Comparison of ENCODE assay signal across 8 cellular contexts in genomic region chr9:100601216-100601615, GRCh38. TPM values are rescaled to one million over a fixed set of nuclear protein-coding genes. Genes with fewer than 3 reads are reported as not detected.
DNase-seq lines count a peak whose midpoint lies in the region; ATAC-seq and TF ChIP-seq lines count a peak whose summit lies in the region.

No MANE protein-coding gene starts in this region.

- H3K9me3 ChIP-seq in AG04450 (ENCODE audit: control insufficient read depth, insufficient read depth, low read length) (no peaks in the 10 kb centered on the region), SJSA1 (replicated peaks) (no peaks in the 10 kb centered on the region)

- no peaks in the 10 kb centered on the region for H3K36me3 ChIP-seq in SJSA1

- peaks cover 5% of the 10 kb centered on the region for H3K4me1 ChIP-seq in SJSA1 (replicated peaks)

- H3K27ac ChIP-seq in AG04450 (ENCODE audit: low read depth, low read length), result no peak overlapping the region
- no peak overlapping the region for H3K27ac ChIP-seq in SJSA1

- H3K27me3 ChIP-seq in AG04450 (ENCODE audit: control insufficient read depth, insufficient read depth, low read length) (peaks cover 5% of the 10 kb centered on the region), SJSA1 (replicated peaks) (no peaks in the 10 kb centered on the region; the same call in 1 of the 2 replicates)

- POLR2A ChIA-PET in AG04450 (lab: Yijun Ruan, JAX), result no interaction called here

- TF ChIP-seq CTCF in AG04450 (IDR thresholded peaks at IDR 0.05; ENCODE audit: low read depth, low read length) (peak; percentile 81), GM12874 (IDR thresholded peaks at IDR 0.05; ENCODE audit: insufficient read depth, low read depth, low read length) (peak; percentile 80)

- no peak overlapping the region for H3K4me3 ChIP-seq in AG04450 (ENCODE audit: low read depth, low read length)
- no peak overlapping the region for H3K4me3 ChIP-seq in SJSA1

- ATAC-seq in HG02610 (IDR thresholded peaks at IDR 0.05; ENCODE audit: unreplicated experiment) (peak; percentile 45), HG03135 (IDR thresholded peaks at IDR 0.05; ENCODE audit: unreplicated experiment) (no peak)

- DNase-seq in AG04450 (ENCODE audit: low read depth, low spot score) (no peak), NCI-H1105 treated with DMSO at 0.1 percent for 48 hours (lab: John Stamatoyannopoulos, UW) (peak; percentile 73), SJSA1 (ENCODE audit: low read depth in 1 of 2, low spot score in 2 of 2) (peak; percentile 25 to 55), cerebellar cortex (ENCODE audit: low spot score) (peak; percentile 56), lung microvascular endothelial cell (ENCODE audit: low read depth in 2 of 2) (peak; percentile 59 to 68)

- CTCF ChIA-PET in AG04450 (lab: Charles Lee), result interaction anchor here (0.5 to 5.3 kb wide), 49 partner anchors 9 to 1418 kb away, joined by 3 to 277 read pairs (median 4); partner anchors contain the start of gene CAVIN4

RNA-seq across cellular contexts. Expression of gene CAVIN4, which starts 23.3 kb away (rescaled TPM):
- 0.58 and 0.71 TPM in 2 replicates for polyA plus RNA-seq in AG04450 (2011; rRNA removed)
- 0.46 and 0.83 TPM in 2 replicates for polyA minus RNA-seq in AG04450 (2011; rRNA and poly(A)+ RNA removed)
- 0.38 and 0.87 TPM in 2 replicates for total RNA-seq in SJSA1 (2014; rRNA removed; shearing (Covaris generic))
- 1.8 and 2.0 TPM in 2 replicates for total RNA-seq in lung microvascular endothelial cell
